ENCODE assay signal across 1 cellular context in genomic region chr11:121444508-121444907, GRCh38.
TF ChIP-seq lines count a peak whose summit lies in the region.

No MANE protein-coding gene starts in this region.

TF ChIP-seq in GM12878, 131 proteins besides CTCF, POLR2A, EP300 and RAD21 (continued from another document):
- TF ChIP-seq ZBTB40 (IDR thresholded peaks at IDR 0.05; ENCODE audit: borderline replicate concordance): 0 out of 2 replicates have a peak, but pooled peaks have one; percentile 6
- TF ChIP-seq SMAD5 (IDR thresholded peaks at IDR 0.05; ENCODE audit: low read depth): no peak
